In the genomic region with DNA sequence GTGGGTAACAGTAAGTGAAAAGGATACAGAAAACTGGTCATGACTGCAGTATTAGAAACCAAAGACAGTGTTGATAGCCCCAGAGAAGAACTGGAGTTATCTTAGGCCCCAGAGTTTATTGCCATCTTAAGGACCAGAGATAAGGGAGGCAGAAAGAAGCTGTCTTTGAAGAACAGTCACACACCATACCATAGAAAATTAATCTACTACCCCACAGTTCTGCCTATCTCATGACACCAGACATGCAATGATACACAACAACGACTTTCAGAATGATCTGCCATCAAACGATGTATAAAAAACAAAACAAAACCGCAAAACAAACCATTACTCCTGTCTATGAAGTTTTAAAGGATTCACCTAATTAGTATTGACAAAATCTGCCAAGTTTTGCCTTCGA, we compare ENCODE assay signal across 1 cellular context.
TF ChIP-seq lines count a peak whose summit lies in the region.

No MANE protein-coding gene starts in this region.

TF ChIP-seq in K562, 482 proteins besides CTCF, POLR2A, EP300 and RAD21 (continued from another document and continues in another):
- TF ChIP-seq, protein P1, sequence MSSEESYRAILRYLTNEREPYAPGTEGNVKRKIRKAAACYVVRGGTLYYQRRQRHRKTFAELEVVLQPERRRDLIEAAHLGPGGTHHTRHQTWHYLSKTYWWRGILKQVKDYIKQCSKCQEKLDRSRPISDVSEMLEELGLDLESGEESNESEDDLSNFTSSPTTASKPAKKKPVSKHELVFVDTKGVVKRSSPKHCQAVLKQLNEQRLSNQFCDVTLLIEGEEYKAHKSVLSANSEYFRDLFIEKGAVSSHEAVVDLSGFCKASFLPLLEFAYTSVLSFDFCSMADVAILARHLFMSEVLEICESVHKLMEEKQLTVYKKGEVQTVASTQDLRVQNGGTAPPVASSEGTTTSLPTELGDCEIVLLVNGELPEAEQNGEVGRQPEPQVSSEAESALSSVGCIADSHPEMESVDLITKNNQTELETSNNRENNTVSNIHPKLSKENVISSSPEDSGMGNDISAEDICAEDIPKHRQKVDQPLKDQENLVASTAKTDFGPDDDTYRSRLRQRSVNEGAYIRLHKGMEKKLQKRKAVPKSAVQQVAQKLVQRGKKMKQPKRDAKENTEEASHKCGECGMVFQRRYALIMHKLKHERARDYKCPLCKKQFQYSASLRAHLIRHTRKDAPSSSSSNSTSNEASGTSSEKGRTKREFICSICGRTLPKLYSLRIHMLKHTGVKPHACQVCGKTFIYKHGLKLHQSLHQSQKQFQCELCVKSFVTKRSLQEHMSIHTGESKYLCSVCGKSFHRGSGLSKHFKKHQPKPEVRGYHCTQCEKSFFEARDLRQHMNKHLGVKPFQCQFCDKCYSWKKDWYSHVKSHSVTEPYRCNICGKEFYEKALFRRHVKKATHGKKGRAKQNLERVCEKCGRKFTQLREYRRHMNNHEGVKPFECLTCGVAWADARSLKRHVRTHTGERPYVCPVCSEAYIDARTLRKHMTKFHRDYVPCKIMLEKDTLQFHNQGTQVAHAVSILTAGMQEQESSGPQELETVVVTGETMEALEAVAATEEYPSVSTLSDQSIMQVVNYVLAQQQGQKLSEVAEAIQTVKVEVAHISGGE (CRISPR knock-in tag; IDR thresholded peaks at IDR 0.05): peak in 1 of 3 experiments; percentile 83; a peak in 2 of 6 replicates
- TF ChIP-seq ZFP91 (CRISPR knock-in tag; IDR thresholded peaks at IDR 0.05) (no peak), MAZ (CRISPR knock-in tag; conservative IDR thresholded peaks at IDR 0.05 in 1 of 2, IDR thresholded peaks at IDR 0.05 in 1 of 2) (peak in 1 of 2 experiments; percentile 65; a peak in 2 of 4 replicates), XRCC4 (IDR thresholded peaks at IDR 0.05; ENCODE audit: extremely low read depth, insufficient read depth, insufficient read length) (no peak), CHD4 (IDR thresholded peaks at IDR 0.05; ENCODE audit: insufficient read depth, insufficient replicate concordance, low read depth, low read length, poor library complexity, severe bottlenecking) (no peak), HMGXB4 (CRISPR knock-in tag; IDR thresholded peaks at IDR 0.05) (no peak), KDM5B (IDR thresholded peaks at IDR 0.05; ENCODE audit: insufficient replicate concordance, low read depth, low read length) (no peak), ZNF165 (CRISPR knock-in tag; IDR thresholded peaks at IDR 0.05; ENCODE audit: borderline replicate concordance) (no peak), ZBTB49 (CRISPR knock-in tag; IDR thresholded peaks at IDR 0.05; ENCODE audit: borderline replicate concordance) (no peak), HLTF (IDR thresholded peaks at IDR 0.05) (peak; percentile 96), ZNF584 (CRISPR knock-in tag; IDR thresholded peaks at IDR 0.05; ENCODE audit: low read depth) (0 out of 2 replicates have a peak, but pooled peaks have one; percentile 43), MEF2D (tag; conservative IDR thresholded peaks at IDR 0.05; ENCODE audit: low read depth) (no peak; the same call in 1 of the 2 replicates), RAD51 (IDR thresholded peaks at IDR 0.05; ENCODE audit: borderline replicate concordance, low read depth) (peak; percentile 50; the same call in 1 of the 2 replicates), RBM39 (optimal IDR thresholded peaks at IDR 0.05; ENCODE audit: low read depth, low read length) (no peak), ARNT (IDR thresholded peaks at IDR 0.05) (peak; percentile 97 to 98), SNIP1 (IDR thresholded peaks at IDR 0.05; ENCODE audit: low read depth) (no peak), TCFL5 (CRISPR knock-in tag; conservative IDR thresholded peaks at IDR 0.05) (no peak), SMARCB1 (IDR thresholded peaks at IDR 0.05; ENCODE audit: insufficient read length, low read depth) (no peak), MLLT1 (IDR thresholded peaks at IDR 0.05) (peak; percentile 51 to 88; a peak in 3 of 4 replicates), HNRNPL (IDR thresholded peaks at IDR 0.05; ENCODE audit: low read depth, low read length) (no peak), HDAC3 (IDR thresholded peaks at IDR 0.05; ENCODE audit: borderline replicate concordance, partially characterized antibody) (peak; percentile 93), ZNF121 (CRISPR knock-in tag; conservative IDR thresholded peaks at IDR 0.05) (no peak), RFX1 (IDR thresholded peaks at IDR 0.05) (no peak), KLF6 (CRISPR knock-in tag; IDR thresholded peaks at IDR 0.05; ENCODE audit: borderline replicate concordance) (peak; percentile 36; the same call in 1 of the 2 replicates), RUNX1 (IDR thresholded peaks at IDR 0.05; ENCODE audit: low read depth) (0 out of 2 replicates have a peak, but pooled peaks have one; percentile 57), ZKSCAN8 (CRISPR knock-in tag; IDR thresholded peaks at IDR 0.05) (no peak; the same call in 1 of the 2 replicates), GTF2A2 (tag; IDR thresholded peaks at IDR 0.05) (no peak), TAF9B (IDR thresholded peaks at IDR 0.05; ENCODE audit: partially characterized antibody) (peak; percentile 53), PRDM10 (IDR thresholded peaks at IDR 0.05; ENCODE audit: partially characterized antibody) (no peak), RHOXF2B (CRISPR knock-in tag; conservative IDR thresholded peaks at IDR 0.05) (no peak), NFE2 (IDR thresholded peaks at IDR 0.05; ENCODE audit: low read depth) (peak; percentile 5; the same call in 1 of the 2 replicates), SLC30A9 (CRISPR knock-in tag; IDR thresholded peaks at IDR 0.05) (no peak), ZNF197 (CRISPR knock-in tag; IDR thresholded peaks at IDR 0.05; ENCODE audit: low read depth) (peak; percentile 90), PRMT5 (CRISPR knock-in tag; IDR thresholded peaks at IDR 0.05) (no peak), CBFA2T2 (conservative IDR thresholded peaks at IDR 0.05) (peak; percentile 100), HNRNPH1 (optimal IDR thresholded peaks at IDR 0.05; ENCODE audit: low read depth, low read length) (no peak), PML (IDR thresholded peaks at IDR 0.05; ENCODE audit: low read length) (peak; percentile 99), EHMT2 (IDR thresholded peaks at IDR 0.05) (peak; percentile 64; the same call in 1 of the 2 replicates), MEIS2 (IDR thresholded peaks at IDR 0.05; ENCODE audit: partially characterized antibody) (peak; percentile 81), U2AF1 (optimal IDR thresholded peaks at IDR 0.05; ENCODE audit: low read depth, low read length) (no peak), NR2C2 (CRISPR knock-in tag; IDR thresholded peaks at IDR 0.05) (no peak), NR2C2 (tag; IDR thresholded peaks at IDR 0.05) (peak; percentile 18; the same call in 1 of the 2 replicates), ZNF583 (CRISPR knock-in tag; IDR thresholded peaks at IDR 0.05) (0 out of 2 replicates have a peak, but pooled peaks have one; percentile 46), KLF10 (CRISPR knock-in tag; IDR thresholded peaks at IDR 0.05) (no peak)
- TF ChIP-seq, protein P2, sequence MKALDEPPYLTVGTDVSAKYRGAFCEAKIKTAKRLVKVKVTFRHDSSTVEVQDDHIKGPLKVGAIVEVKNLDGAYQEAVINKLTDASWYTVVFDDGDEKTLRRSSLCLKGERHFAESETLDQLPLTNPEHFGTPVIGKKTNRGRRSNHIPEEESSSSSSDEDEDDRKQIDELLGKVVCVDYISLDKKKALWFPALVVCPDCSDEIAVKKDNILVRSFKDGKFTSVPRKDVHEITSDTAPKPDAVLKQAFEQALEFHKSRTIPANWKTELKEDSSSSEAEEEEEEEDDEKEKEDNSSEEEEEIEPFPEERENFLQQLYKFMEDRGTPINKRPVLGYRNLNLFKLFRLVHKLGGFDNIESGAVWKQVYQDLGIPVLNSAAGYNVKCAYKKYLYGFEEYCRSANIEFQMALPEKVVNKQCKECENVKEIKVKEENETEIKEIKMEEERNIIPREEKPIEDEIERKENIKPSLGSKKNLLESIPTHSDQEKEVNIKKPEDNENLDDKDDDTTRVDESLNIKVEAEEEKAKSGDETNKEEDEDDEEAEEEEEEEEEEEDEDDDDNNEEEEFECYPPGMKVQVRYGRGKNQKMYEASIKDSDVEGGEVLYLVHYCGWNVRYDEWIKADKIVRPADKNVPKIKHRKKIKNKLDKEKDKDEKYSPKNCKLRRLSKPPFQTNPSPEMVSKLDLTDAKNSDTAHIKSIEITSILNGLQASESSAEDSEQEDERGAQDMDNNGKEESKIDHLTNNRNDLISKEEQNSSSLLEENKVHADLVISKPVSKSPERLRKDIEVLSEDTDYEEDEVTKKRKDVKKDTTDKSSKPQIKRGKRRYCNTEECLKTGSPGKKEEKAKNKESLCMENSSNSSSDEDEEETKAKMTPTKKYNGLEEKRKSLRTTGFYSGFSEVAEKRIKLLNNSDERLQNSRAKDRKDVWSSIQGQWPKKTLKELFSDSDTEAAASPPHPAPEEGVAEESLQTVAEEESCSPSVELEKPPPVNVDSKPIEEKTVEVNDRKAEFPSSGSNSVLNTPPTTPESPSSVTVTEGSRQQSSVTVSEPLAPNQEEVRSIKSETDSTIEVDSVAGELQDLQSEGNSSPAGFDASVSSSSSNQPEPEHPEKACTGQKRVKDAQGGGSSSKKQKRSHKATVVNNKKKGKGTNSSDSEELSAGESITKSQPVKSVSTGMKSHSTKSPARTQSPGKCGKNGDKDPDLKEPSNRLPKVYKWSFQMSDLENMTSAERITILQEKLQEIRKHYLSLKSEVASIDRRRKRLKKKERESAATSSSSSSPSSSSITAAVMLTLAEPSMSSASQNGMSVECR (CRISPR knock-in tag; IDR thresholded peaks at IDR 0.05): no peak
